ENCODE assay signal across 14 cellular contexts in the genomic region with DNA sequence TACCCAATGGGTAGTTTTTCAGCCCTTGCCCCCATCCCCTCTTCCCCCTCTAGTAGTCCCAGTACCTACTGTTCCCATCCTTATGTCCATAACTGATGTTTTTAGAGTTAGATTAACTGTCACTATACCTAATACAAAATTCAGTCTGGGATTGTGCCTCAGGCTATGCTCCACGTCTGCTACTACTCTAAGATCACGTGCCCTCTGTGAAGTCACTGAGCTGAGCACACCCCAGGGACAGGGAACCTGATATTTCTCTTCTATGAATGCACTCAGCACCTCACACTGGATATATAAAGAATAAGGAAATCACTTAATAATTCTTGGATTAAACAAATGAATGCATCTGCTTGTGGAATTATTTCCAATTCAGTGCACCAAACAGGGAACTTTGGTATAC.
A peak's percentile ranks its signal among the peaks of the same experiment; 100 is the strongest.
DNase-seq lines count a peak whose midpoint lies in the region; ATAC-seq and TF ChIP-seq lines count a peak whose summit lies in the region.
"Had no signal": no experiment of that assay in that cellular context is flagged by ENCODE, and none has a peak within 500 bp of the region (broad histone marks: within the 10 kb centered on the region; RNA-seq: fewer than 3 reads in every experiment).

No MANE protein-coding gene starts in this region.

- no peaks in the 10 kb centered on the region for H3K36me3 Mint-ChIP-seq in GM23338 (ENCODE audit: low read depth)
- H3K36me3 Mint-ChIP-seq in neural progenitor cell, result no peaks in the 10 kb centered on the region
- H3K36me3 Mint-ChIP-seq in activated T-helper 1 cell treated with anti-CD3 and anti-CD28 coated beads, Interleukin-12 subunit alpha, Interleukin-12 subunit beta, Interleukin-2, Interleukin-4 antibody, amounts not matched to agents 30 ng/mL and 10 ng/mL and 1 ng/mL, durations not matched to agents 14 hours and 24 hours and 36 hours (ENCODE audit: low read depth), result no peaks in the 10 kb centered on the region
- H3K36me3 Mint-ChIP-seq: activated naive CD8-positive, alpha-beta T cell treated with anti-CD3 and anti-CD28 coated beads, Interleukin-2, amount 10 ng/mL, durations not matched to agents 7 days and 5 days had no signal

- no peaks in the 10 kb centered on the region for H3K9me3 ChIP-seq in neural progenitor cell (ENCODE audit: low read depth)

- H3F3A ChIP-seq in GM23338 (replicated peaks; ENCODE audit: low read depth) (no peaks in the 10 kb centered on the region), neural progenitor cell (ENCODE audit: low read depth) (no peaks in the 10 kb centered on the region)

- H3K27ac Mint-ChIP-seq in GM23338, result no peak overlapping the region
- no peak overlapping the region for H3K27ac Mint-ChIP-seq in neural progenitor cell
- H3K27ac Mint-ChIP-seq in activated T-helper 1 cell treated with anti-CD3 and anti-CD28 coated beads, Interleukin-12 subunit alpha, Interleukin-12 subunit beta, Interleukin-2, Interleukin-4 antibody, amounts not matched to agents 30 ng/mL and 10 ng/mL and 1 ng/mL, durations not matched to agents 14 hours and 24 hours and 36 hours, result no peak overlapping the region
- H3K27ac Mint-ChIP-seq: activated CD4-positive, alpha-beta T cell treated with anti-CD3 and anti-CD28 coated beads for 36 hours; activated naive CD8-positive, alpha-beta T cell treated with anti-CD3 and anti-CD28 coated beads, Interleukin-2, amount 10 ng/mL, durations not matched to agents 7 days and 5 days; T-helper 17 cell had no signal

- peaks cover 4% of the 10 kb centered on the region for H3K27me3 Mint-ChIP-seq in GM23338 (ENCODE audit: insufficient read depth, low read depth, poor library complexity)
- peaks cover 2% of the 10 kb centered on the region for H3K27me3 Mint-ChIP-seq in neural progenitor cell (ENCODE audit: insufficient read depth, low read depth)
- no peaks in the 10 kb centered on the region for H3K27me3 Mint-ChIP-seq in activated T-helper 1 cell treated with anti-CD3 and anti-CD28 coated beads, Interleukin-12 subunit alpha, Interleukin-12 subunit beta, Interleukin-2, Interleukin-4 antibody, amounts not matched to agents 30 ng/mL and 10 ng/mL and 1 ng/mL, durations not matched to agents 14 hours and 24 hours and 36 hours (ENCODE audit: insufficient read depth)
- H3K27me3 Mint-ChIP-seq: activated CD4-positive, alpha-beta T cell treated with anti-CD3 and anti-CD28 coated beads for 36 hours; activated naive CD8-positive, alpha-beta T cell treated with anti-CD3 and anti-CD28 coated beads, Interleukin-2, amount 10 ng/mL, durations not matched to agents 7 days and 5 days; T-helper 17 cell had no signal

- H3K36me3 ChIP-seq in GM23338 (ENCODE audit: insufficient read depth) (no peaks in the 10 kb centered on the region), neural progenitor cell (no peaks in the 10 kb centered on the region)

- H2AFZ ChIP-seq in GM23338, result no peak overlapping the region
- H2AFZ ChIP-seq in neural progenitor cell (replicated peaks), result no peak overlapping the region

- H3K9me3 Mint-ChIP-seq in GM23338 (no peaks in the 10 kb centered on the region), neural progenitor cell (no peaks in the 10 kb centered on the region)
- no peaks in the 10 kb centered on the region for H3K9me3 Mint-ChIP-seq in activated T-helper 1 cell treated with anti-CD3 and anti-CD28 coated beads, Interleukin-12 subunit alpha, Interleukin-12 subunit beta, Interleukin-2, Interleukin-4 antibody, amounts not matched to agents 30 ng/mL and 10 ng/mL and 1 ng/mL, durations not matched to agents 14 hours and 24 hours and 36 hours
- H3K9me3 Mint-ChIP-seq: activated naive CD8-positive, alpha-beta T cell treated with anti-CD3 and anti-CD28 coated beads, Interleukin-2, amount 10 ng/mL, durations not matched to agents 7 days and 5 days had no signal

- intact Hi-C loops in activated T-helper 1 cell treated with anti-CD3 and anti-CD28 coated beads, Interleukin-12 subunit alpha, Interleukin-12 subunit beta, Interleukin-2, Interleukin-4 antibody, amounts not matched to agents 30 ng/mL and 10 ng/mL and 1 ng/mL, durations not matched to agents 14 hours and 24 hours and 36 hours (cut with micrococcal nuclease), result no loop called here

- H3K4me2 ChIP-seq in GM23338 (no peak overlapping the region), neural progenitor cell (no peak overlapping the region)

- ATAC-seq in foreskin keratinocyte, result peak; percentile 57
- no peak for ATAC-seq in GM23338
- no peak for ATAC-seq in HG02970 (IDR thresholded peaks at IDR 0.05; ENCODE audit: low FRiP score, unreplicated experiment)
- ATAC-seq: activated CD4-positive, alpha-beta T cell treated with anti-CD3 and anti-CD28 coated beads for 36 hours; T-helper 17 cell had no signal

- H3K4me1 ChIP-seq in foreskin keratinocyte (no peaks in the 10 kb centered on the region), GM23338 (ENCODE audit: insufficient read depth) (no peaks in the 10 kb centered on the region), neural progenitor cell (no peaks in the 10 kb centered on the region)

- H3K27me3 ChIP-seq in foreskin keratinocyte (no peaks in the 10 kb centered on the region), GM23338 (ENCODE audit: insufficient read depth) (no peaks in the 10 kb centered on the region), neural progenitor cell (no peaks in the 10 kb centered on the region)

- H3K79me2 ChIP-seq in GM23338 (replicated peaks; ENCODE audit: insufficient read depth), result no peaks in the 10 kb centered on the region
- no peaks in the 10 kb centered on the region for H3K79me2 ChIP-seq in neural progenitor cell (ENCODE audit: low read depth)

- H3K4me3 Mint-ChIP-seq in GM23338 (no peak overlapping the region), neural progenitor cell (no peak overlapping the region)
- no peak overlapping the region for H3K4me3 Mint-ChIP-seq in activated T-helper 1 cell treated with anti-CD3 and anti-CD28 coated beads, Interleukin-12 subunit alpha, Interleukin-12 subunit beta, Interleukin-2, Interleukin-4 antibody, amounts not matched to agents 30 ng/mL and 10 ng/mL and 1 ng/mL, durations not matched to agents 14 hours and 24 hours and 36 hours
- H3K4me3 Mint-ChIP-seq: activated CD4-positive, alpha-beta T cell treated with anti-CD3 and anti-CD28 coated beads for 36 hours; activated naive CD8-positive, alpha-beta T cell treated with anti-CD3 and anti-CD28 coated beads, Interleukin-2, amount 10 ng/mL, durations not matched to agents 7 days and 5 days; T-helper 17 cell had no signal

- peaks cover 20% of the 10 kb centered on the region; the same call in 2 of the 3 replicates for H3K4me1 Mint-ChIP-seq in GM23338
- H3K4me1 Mint-ChIP-seq in neural progenitor cell, result no peaks in the 10 kb centered on the region
- H3K4me1 Mint-ChIP-seq in activated T-helper 1 cell treated with anti-CD3 and anti-CD28 coated beads, Interleukin-12 subunit alpha, Interleukin-12 subunit beta, Interleukin-2, Interleukin-4 antibody, amounts not matched to agents 30 ng/mL and 10 ng/mL and 1 ng/mL, durations not matched to agents 14 hours and 24 hours and 36 hours (ENCODE audit: low read depth), result no peaks in the 10 kb centered on the region
- H3K4me1 Mint-ChIP-seq: activated CD4-positive, alpha-beta T cell treated with anti-CD3 and anti-CD28 coated beads for 36 hours; activated naive CD8-positive, alpha-beta T cell treated with anti-CD3 and anti-CD28 coated beads, Interleukin-2, amount 10 ng/mL, durations not matched to agents 7 days and 5 days; T-helper 17 cell had no signal

- no peak overlapping the region for H3K27ac ChIP-seq in foreskin keratinocyte
- H3K27ac ChIP-seq in GM23338 (ENCODE audit: low read depth), result no peak overlapping the region
- no peak overlapping the region for H3K27ac ChIP-seq in neural progenitor cell

- H4K20me1 ChIP-seq in GM23338 (replicated peaks; ENCODE audit: insufficient read depth) (no peaks in the 10 kb centered on the region), neural progenitor cell (ENCODE audit: low read depth) (no peaks in the 10 kb centered on the region)

- TF ChIP-seq CTCF in foreskin keratinocyte (conservative IDR thresholded peaks at IDR 0.05) (peak; percentile 14), GM23338 (conservative IDR thresholded peaks at IDR 0.05; ENCODE audit: low read depth in 2 of 2) (no peak), neural progenitor cell (IDR thresholded peaks at IDR 0.05) (no peak)

- peak; percentile 40 for DNase-seq in COLO829 (ENCODE audit: low spot score)
- peak; percentile 81 for DNase-seq in NCI-H1048 (lab: John Stamatoyannopoulos, UW)
- peak; percentile 79 for DNase-seq in NCI-H526 treated with DMSO at 0.1 percent for 48 hours (lab: John Stamatoyannopoulos, UW)
- no peak for DNase-seq in foreskin keratinocyte
- DNase-seq in GM23338 (ENCODE audit: low spot score), result no peak
- no peak for DNase-seq in neural progenitor cell (ENCODE audit: low spot score)
- no peak for DNase-seq in activated T-helper 1 cell treated with anti-CD3 and anti-CD28 coated beads, Interleukin-12 subunit alpha, Interleukin-12 subunit beta, Interleukin-2, Interleukin-4 antibody, amounts not matched to agents 30 ng/mL and 10 ng/mL and 1 ng/mL, durations not matched to agents 14 hours and 24 hours and 36 hours (ENCODE audit: low spot score)
- DNase-seq: activated CD4-positive, alpha-beta T cell treated with anti-CD3 and anti-CD28 coated beads for 36 hours; activated naive CD8-positive, alpha-beta T cell treated with anti-CD3 and anti-CD28 coated beads, Interleukin-2, amount 10 ng/mL, durations not matched to agents 7 days and 5 days; activated T-cell treated with anti-CD3 and anti-CD28 coated beads, Interleukin-2, amount 50 U/mL, for 1 hour; head of caudate nucleus; Kasumi-1; T-helper 17 cell had no signal

- no peak overlapping the region for H3K4me3 ChIP-seq in GM23338
- H3K4me3 ChIP-seq in neural progenitor cell, result no peak overlapping the region

- H3K9me2 ChIP-seq in GM23338 (ENCODE audit: insufficient read depth), result no peaks in the 10 kb centered on the region

- no peak overlapping the region for H3K9ac ChIP-seq in neural progenitor cell

TF ChIP-seq in GM23338, 12 proteins besides CTCF, POLR2A, EP300 and RAD21 (continues in another document):
- TF ChIP-seq CREB1 (CRISPR knock-in tag; IDR thresholded peaks at IDR 0.05; ENCODE audit: low read depth) (no peak), ZNF114 (CRISPR knock-in tag; IDR thresholded peaks at IDR 0.05) (no peak), JUNB (IDR thresholded peaks at IDR 0.05; ENCODE audit: unreplicated experiment) (no peak), ZNF331 (CRISPR knock-in tag; IDR thresholded peaks at IDR 0.05; ENCODE audit: low read depth) (no peak)

Comparison
In these comparisons a context has a peak if more than half of its experiments do, and no peak if none do; other contexts are left out.
1. DNase-seq: peak in COLO829 (single experiment), NCI-H1048 (single experiment) and NCI-H526 treated with DMSO at 0.1 percent for 48 hours (single experiment); none in foreskin keratinocyte (0 of 2), GM23338 (single experiment), neural progenitor cell (single experiment) and activated T-helper 1 cell treated with anti-CD3 and anti-CD28 coated beads, Interleukin-12 subunit alpha, Interleukin-12 subunit beta, Interleukin-2, Interleukin-4 antibody, amounts not matched to agents 30 ng/mL and 10 ng/mL and 1 ng/mL, durations not matched to agents 14 hours and 24 hours and 36 hours (single experiment).